In the genomic region with DNA sequence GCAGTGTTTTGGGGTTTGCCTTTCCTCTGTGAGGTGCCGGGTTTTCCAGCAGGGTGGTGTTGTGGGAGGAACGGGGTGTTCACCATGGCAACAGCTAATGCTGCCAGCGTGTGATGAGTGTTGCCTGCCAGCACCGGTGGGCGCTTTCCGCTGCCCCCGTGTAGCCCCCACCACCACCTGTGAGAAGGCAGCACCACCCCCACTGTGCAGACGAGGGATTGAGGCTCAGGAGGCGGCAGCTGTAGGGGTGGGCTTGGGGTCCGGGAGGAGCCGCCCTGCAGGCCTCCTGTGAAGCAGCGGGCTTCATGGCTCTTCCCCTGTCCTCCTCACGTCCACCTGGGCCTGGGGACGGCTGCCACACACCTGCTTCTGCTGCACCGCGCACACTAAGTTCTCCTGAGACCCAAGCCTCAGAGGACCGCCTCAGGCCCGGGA, we compare ENCODE assay signal across 1 cellular context.
TF ChIP-seq lines count a peak whose summit lies in the region.

No MANE protein-coding gene starts in this region.

TF ChIP-seq in SK-N-SH, 30 proteins besides CTCF, POLR2A, EP300 and RAD21 (continued from another document):
- TF ChIP-seq, protein P1, sequence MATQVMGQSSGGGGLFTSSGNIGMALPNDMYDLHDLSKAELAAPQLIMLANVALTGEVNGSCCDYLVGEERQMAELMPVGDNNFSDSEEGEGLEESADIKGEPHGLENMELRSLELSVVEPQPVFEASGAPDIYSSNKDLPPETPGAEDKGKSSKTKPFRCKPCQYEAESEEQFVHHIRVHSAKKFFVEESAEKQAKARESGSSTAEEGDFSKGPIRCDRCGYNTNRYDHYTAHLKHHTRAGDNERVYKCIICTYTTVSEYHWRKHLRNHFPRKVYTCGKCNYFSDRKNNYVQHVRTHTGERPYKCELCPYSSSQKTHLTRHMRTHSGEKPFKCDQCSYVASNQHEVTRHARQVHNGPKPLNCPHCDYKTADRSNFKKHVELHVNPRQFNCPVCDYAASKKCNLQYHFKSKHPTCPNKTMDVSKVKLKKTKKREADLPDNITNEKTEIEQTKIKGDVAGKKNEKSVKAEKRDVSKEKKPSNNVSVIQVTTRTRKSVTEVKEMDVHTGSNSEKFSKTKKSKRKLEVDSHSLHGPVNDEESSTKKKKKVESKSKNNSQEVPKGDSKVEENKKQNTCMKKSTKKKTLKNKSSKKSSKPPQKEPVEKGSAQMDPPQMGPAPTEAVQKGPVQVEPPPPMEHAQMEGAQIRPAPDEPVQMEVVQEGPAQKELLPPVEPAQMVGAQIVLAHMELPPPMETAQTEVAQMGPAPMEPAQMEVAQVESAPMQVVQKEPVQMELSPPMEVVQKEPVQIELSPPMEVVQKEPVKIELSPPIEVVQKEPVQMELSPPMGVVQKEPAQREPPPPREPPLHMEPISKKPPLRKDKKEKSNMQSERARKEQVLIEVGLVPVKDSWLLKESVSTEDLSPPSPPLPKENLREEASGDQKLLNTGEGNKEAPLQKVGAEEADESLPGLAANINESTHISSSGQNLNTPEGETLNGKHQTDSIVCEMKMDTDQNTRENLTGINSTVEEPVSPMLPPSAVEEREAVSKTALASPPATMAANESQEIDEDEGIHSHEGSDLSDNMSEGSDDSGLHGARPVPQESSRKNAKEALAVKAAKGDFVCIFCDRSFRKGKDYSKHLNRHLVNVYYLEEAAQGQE (IDR thresholded peaks at IDR 0.05; ENCODE audit: low read depth, low read length) = no peak
- TF ChIP-seq TAF1 (IDR thresholded peaks at IDR 0.05; ENCODE audit: borderline replicate concordance, low read depth, low read length) = no peak
- no peak for TF ChIP-seq SIN3A (IDR thresholded peaks at IDR 0.05; ENCODE audit: borderline replicate concordance, low read depth, low read length)
